In the genomic region with DNA sequence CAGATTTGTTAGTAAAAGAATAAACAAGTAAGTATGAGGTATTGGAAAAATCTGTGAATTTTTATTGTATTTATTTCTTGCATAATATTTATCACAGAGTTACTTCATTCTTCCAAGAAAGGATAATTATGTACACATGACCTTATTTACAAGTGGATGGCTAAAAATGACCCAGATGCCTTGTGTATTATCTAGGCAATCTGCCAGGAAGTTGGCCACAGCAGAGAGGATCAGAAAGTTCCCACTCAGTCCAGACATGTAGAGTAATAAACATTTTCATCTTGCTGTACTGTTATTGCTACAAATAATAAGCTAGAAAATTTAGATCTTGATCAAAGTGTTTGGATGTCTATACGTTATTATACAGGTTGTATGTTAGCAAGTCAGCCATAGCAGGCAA, we compare ENCODE assay signal across 16 cellular contexts.
"Had no signal": no experiment of that assay in that cellular context is flagged by ENCODE, and none has a peak within 500 bp of the region (broad histone marks: within the 10 kb centered on the region; RNA-seq: fewer than 3 reads in every experiment).

No MANE protein-coding gene starts in this region.

- H3K27me3 Mint-ChIP-seq: activated CD4-positive, alpha-beta T cell treated with anti-CD3 and anti-CD28 coated beads, Interleukin-2, amount 10 ng/mL, durations not matched to agents 24 days and 14 days; central memory CD8-positive, alpha-beta T cell; naive thymus-derived CD4-positive, alpha-beta T cell; progenitor cell of endocrine pancreas; stimulated activated naive CD8-positive, alpha-beta T cell treated with anti-CD3 and anti-CD28 coated beads, Interleukin-15, Interleukin-2, amounts not matched to agents 100 ng/mL and 50 ng/mL, for 24 hours had no signal

- DNase-seq: activated CD4-positive, alpha-beta T cell treated with anti-CD3 and anti-CD28 coated beads, Interleukin-2, amount 10 ng/mL, durations not matched to agents 24 days and 14 days; activated CD8-positive, alpha-beta T cell treated with anti-CD3 and anti-CD28 coated beads, Interleukin-2, amount 10 ng/mL, durations not matched to agents 7 days and 5 days; activated naive CD4-positive, alpha-beta T cell treated with anti-CD3 and anti-CD28 coated beads for 36 hours; activated T-cell treated with anti-CD3 and anti-CD28 coated beads, Interleukin-2, amount 50 U/mL, for 4 hours; aorta; cortex of kidney; mesendoderm; naive thymus-derived CD4-positive, alpha-beta T cell; stimulated activated CD4-positive, alpha-beta T cell treated with anti-CD3 and anti-CD28 coated beads, Interleukin-2, amount 100 ng/mL, for 24 hours; transverse colon; uterus had no signal

- H3K4me1 Mint-ChIP-seq: activated CD4-positive, alpha-beta T cell treated with anti-CD3 and anti-CD28 coated beads, Interleukin-2, amount 10 ng/mL, durations not matched to agents 24 days and 14 days; central memory CD8-positive, alpha-beta T cell; naive thymus-derived CD4-positive, alpha-beta T cell; neural progenitor cell had no signal

- H3K9me3 Mint-ChIP-seq: activated CD4-positive, alpha-beta T cell treated with anti-CD3 and anti-CD28 coated beads, Interleukin-2, amount 10 ng/mL, durations not matched to agents 24 days and 14 days; activated naive CD4-positive, alpha-beta T cell treated with anti-CD3 and anti-CD28 coated beads for 36 hours; activated T-cell treated with anti-CD3 and anti-CD28 coated beads, Interleukin-2, amount 50 U/mL, for 4 hours; neural progenitor cell had no signal

- ATAC-seq: activated CD8-positive, alpha-beta T cell treated with anti-CD3 and anti-CD28 coated beads, Interleukin-2, amount 10 ng/mL, durations not matched to agents 7 days and 5 days; activated T-cell treated with anti-CD3 and anti-CD28 coated beads, Interleukin-2, amount 50 U/mL, for 4 hours; esophagus mucosa; naive thymus-derived CD4-positive, alpha-beta T cell had no signal

- H3K4me3 Mint-ChIP-seq: activated CD4-positive, alpha-beta T cell treated with anti-CD3 and anti-CD28 coated beads, Interleukin-2, amount 10 ng/mL, durations not matched to agents 24 days and 14 days; activated CD8-positive, alpha-beta T cell treated with anti-CD3 and anti-CD28 coated beads, Interleukin-2, amount 10 ng/mL, durations not matched to agents 7 days and 5 days; activated naive CD4-positive, alpha-beta T cell treated with anti-CD3 and anti-CD28 coated beads for 36 hours; activated T-cell treated with anti-CD3 and anti-CD28 coated beads, Interleukin-2, amount 50 U/mL, for 4 hours; central memory CD8-positive, alpha-beta T cell; naive thymus-derived CD4-positive, alpha-beta T cell; neural progenitor cell; stimulated activated naive CD8-positive, alpha-beta T cell treated with anti-CD3 and anti-CD28 coated beads, Interleukin-15, Interleukin-2, amounts not matched to agents 100 ng/mL and 50 ng/mL, for 24 hours had no signal

- H3K36me3 Mint-ChIP-seq: naive thymus-derived CD4-positive, alpha-beta T cell; neural progenitor cell had no signal

- H3K27ac Mint-ChIP-seq: activated CD4-positive, alpha-beta T cell treated with anti-CD3 and anti-CD28 coated beads, Interleukin-2, amount 10 ng/mL, durations not matched to agents 24 days and 14 days; activated CD8-positive, alpha-beta T cell treated with anti-CD3 and anti-CD28 coated beads, Interleukin-2, amount 10 ng/mL, durations not matched to agents 7 days and 5 days; activated naive CD4-positive, alpha-beta T cell treated with anti-CD3 and anti-CD28 coated beads for 36 hours; naive thymus-derived CD4-positive, alpha-beta T cell; neural progenitor cell; progenitor cell of endocrine pancreas; stimulated activated naive CD8-positive, alpha-beta T cell treated with anti-CD3 and anti-CD28 coated beads, Interleukin-15, Interleukin-2, amounts not matched to agents 100 ng/mL and 50 ng/mL, for 24 hours had no signal
